Comparison of ENCODE assay signal across 9 cellular contexts in genomic region chr4:99945718-99946345, GRCh38. TPM values are rescaled to one million over a fixed set of nuclear protein-coding genes. Genes with fewer than 3 reads are reported as not detected.
DNase-seq lines count a peak whose midpoint lies in the region; ATAC-seq, FAIRE-seq and TF ChIP-seq lines count a peak whose summit lies in the region.
"Had no signal": no experiment of that assay in that cellular context is flagged by ENCODE, and none has a peak within 500 bp of the region (broad histone marks: within the 10 kb centered on the region; RNA-seq: fewer than 3 reads in every experiment).

No MANE protein-coding gene starts in this region.

- BruUV-seq in GM12878 (replicated peaks; lab: Mats Ljungman, UMichigan), result TSS peak; percentile 9

- H3K27me3 ChIP-seq in H7 (ENCODE audit: control insufficient read depth, insufficient read depth, low read length), result no peaks in the 10 kb centered on the region
- no peaks in the 10 kb centered on the region for H3K27me3 ChIP-seq in GM12878 (replicated peaks in 1 of 2; ENCODE audit: control insufficient read depth in 2 of 2, insufficient read depth in 2 of 2, low read length in 1 of 2)
- no peaks in the 10 kb centered on the region for H3K27me3 ChIP-seq in skeletal muscle tissue (ENCODE audit: control insufficient read depth in 3 of 3, insufficient read depth in 3 of 3, low read length in 3 of 3)

- H3K4me3 ChIP-seq in H7 (ENCODE audit: insufficient read depth, low read depth, low read length) (peak overlapping the region; percentile 87), GM12878 (peak overlapping the region; percentile 90), skeletal muscle tissue (ENCODE audit: low read length in 3 of 3) (peak overlapping the region; percentile 79 to 89 (median 86))

- POLR2A ChIA-PET in GM12878 (lab: Charles Lee), result interaction anchor here (0.7 to 3.9 kb wide), 7 partner anchors 19 to 950 kb away, joined by 3 to 27 read pairs (median 3); partner anchors contain the start of genes DAPP1, METAP1 and TRMT10A

- intact Hi-C loops in GM12878 (cut with micrococcal nuclease; ENCODE audit: unreplicated experiment), result loop anchor here (5.0 kb wide), 1 partner anchor 1019 kb away; the partner anchor contains the start of gene EIF4E

- WGBS in GM12878 (ENCODE audit: insufficient coverage, insufficient replicate concordance, low lambda C conversion rate, missing lambda C conversion rate), result 4% methylated on average over 21 of the region's 24 CpGs

- CTCF ChIA-PET in GM12878 (lab: Yijun Ruan, JAX), result interaction anchor here (0.9 to 5.0 kb wide), 6 partner anchors 23 to 150 kb away, joined by 3 to 106 read pairs (median 14); partner anchors contain the start of genes DAPP1 and LAMTOR3

- H2AFZ ChIP-seq in GM12878 (ENCODE audit: control insufficient read depth, low read depth, low read length), result peak overlapping the region; percentile 3; the same call in 1 of the 2 replicates

- peak; percentile 6 for ATAC-seq in GM12878

- DNase-seq in NCI-H82 (lab: John Stamatoyannopoulos, UW) (peak; percentile 50), NCI-H82 treated with DMSO at 0.1 percent for 48 hours (lab: John Stamatoyannopoulos, UW; ENCODE audit: unreplicated experiment) (no peak), H7 (peak; percentile 79), NCI-H1092 (lab: John Stamatoyannopoulos, UW) (peak; percentile 22), GM12878 (ENCODE audit: low read depth, low spot score) (no peak), iPS-NIHi11 (ENCODE audit: low spot score) (peak; percentile 38)
- no peak for DNase-seq in activated CD8-positive, alpha-beta memory T cell treated with anti-CD3 and anti-CD28 coated beads, Interleukin-2, amount 50 U/mL, for 4 hours

- H3K4me1 ChIP-seq in GM12878 (ENCODE audit: control insufficient read depth, insufficient read depth, low read length) (peaks cover 12% of the 10 kb centered on the region; the same call in 1 of the 2 replicates), skeletal muscle tissue (ENCODE audit: control insufficient read depth in 3 of 3, insufficient read depth in 3 of 3, low read length in 3 of 3) (peaks cover 11 to 27% (median 17%) of the 10 kb centered on the region in 3 donors)

- RAD21 ChIA-PET in GM12878 (lab: Charles Lee; ENCODE audit: unreplicated experiment), result interaction anchor here (1.0 to 6.2 kb wide), 11 partner anchors 10 to 382 kb away, joined by 3 to 95 read pairs (median 7); partner anchors contain the start of genes DAPP1, LAMTOR3 and TRMT10A

- in situ Hi-C loops in GM12878 (cut with MboI), result loop anchor here (5.0 to 25.0 kb wide), 3 partner anchors 124 to 859 kb away; partner anchors contain the start of genes ADH5 and TRMT10A

- FAIRE-seq in GM12878 (lab: Jason Lieb, UNC), result no peak
- FAIRE-seq: frontal cortex had no signal

- H3K79me2 ChIP-seq in GM12878 (ENCODE audit: control insufficient read depth, insufficient read depth, low read length), result peaks cover 88% of the 10 kb centered on the region

- H3K9ac ChIP-seq in GM12878 (ENCODE audit: control insufficient read depth, insufficient read depth, low read length), result peak overlapping the region; percentile 77
- peak overlapping the region; percentile 78 to 82 (median 79) for H3K9ac ChIP-seq in skeletal muscle tissue (ENCODE audit: low read depth in 1 of 3, low read length in 3 of 3)

- H3K27ac ChIP-seq in GM12878 (ENCODE audit: control insufficient read depth, insufficient read depth) (peak overlapping the region; percentile 73), skeletal muscle tissue (ENCODE audit: low read depth, low read length) (peak overlapping the region; percentile 84)

- no peak for TF ChIP-seq EP300 in GM12878 (IDR thresholded peaks at IDR 0.05; ENCODE audit: borderline replicate concordance in 1 of 2, control insufficient read depth in 1 of 2, low read depth in 2 of 2, low read length in 2 of 2)

- no peak for TF ChIP-seq POLR2A in GM12878 (IDR thresholded peaks at IDR 0.05; ENCODE audit: low read depth, low read length)

- H3K9me3 ChIP-seq in GM12878 (replicated peaks; ENCODE audit: control insufficient read depth, insufficient read depth, low read length) (no peaks in the 10 kb centered on the region; the same call in 2 of the 3 replicates), skeletal muscle tissue (ENCODE audit: control insufficient read depth in 3 of 3, low read length in 3 of 3) (no peaks in the 10 kb centered on the region)

- no peak for TF ChIP-seq RAD21 in GM12878 (IDR thresholded peaks at IDR 0.05; ENCODE audit: insufficient read depth, low read depth, low read length)

- H3K4me2 ChIP-seq in GM12878 (ENCODE audit: control insufficient read depth, insufficient read depth), result peak overlapping the region; percentile 80

- H3K36me3 ChIP-seq in H7 (replicated peaks; ENCODE audit: control insufficient read depth, insufficient read depth, low read length) (peaks cover 8% of the 10 kb centered on the region), GM12878 (ENCODE audit: control insufficient read depth in 2 of 2, insufficient read depth in 2 of 2, low read length in 1 of 2) (peaks cover 0 to 7% of the 10 kb centered on the region in 2 experiments; a peak in 1 of 4 replicates), skeletal muscle tissue (ENCODE audit: control insufficient read depth in 3 of 3, insufficient read depth in 3 of 3, low read length in 3 of 3) (no peaks in the 10 kb centered on the region)

- SMC1A ChIA-PET in GM12878 (lab: Charles Lee; ENCODE audit: uncharacterized antibody, unreplicated experiment), result interaction anchor here (0.9 to 4.6 kb wide), 9 partner anchors 19 to 137 kb away, joined by 3 to 42 read pairs (median 15); partner anchors contain the start of genes DAPP1 and LAMTOR3

- TF ChIP-seq CTCF in GM12878 (IDR thresholded peaks at IDR 0.05 in 2 of 3, conservative IDR thresholded peaks at IDR 0.05 in 1 of 3; ENCODE audit: control insufficient read depth in 2 of 3, extremely low read depth in 1 of 3, insufficient read depth in 1 of 3, low read depth in 3 of 3, low read length in 3 of 3), result no peak

- H4K20me1 ChIP-seq in GM12878 (ENCODE audit: control insufficient read depth, insufficient read depth), result no peaks in the 10 kb centered on the region

RNA-seq across cellular contexts. Expression of gene DNAJB14, which starts 0.6 kb away (rescaled TPM):
- total RNA-seq in H7 (2014; rRNA removed; shearing (Covaris generic)), result 15.2 and 21.4 TPM in 2 replicates
- 150 and 151 TPM in 2 replicates for total RNA-seq in GM12878 (2013; cell fraction: nucleolus; rRNA removed)
- 23.2 and 26.6 TPM in 2 replicates for total RNA-seq in GM12878 (2014; rRNA removed)
- total RNA-seq in GM12878 (2014; rRNA removed; fragmentation: Illumina TruSeq; extraction: Trizol), result 32.4 and 34.4 TPM in 2 replicates
- total RNA-seq in GM12878 (2021), result 35.4 and 37.8 TPM in 2 replicates
- 5.6 TPM for polyA plus RNA-seq in GM12878 (2011; ENCODE audit: low read depth)
- polyA plus RNA-seq in GM12878 (2011; rRNA removed), result 38.9 and 81.1 TPM in 2 replicates
- 32.6 and 32.7 TPM in 2 replicates for polyA plus RNA-seq in GM12878 (2011; cell fraction: cytosol; rRNA removed)
- polyA plus RNA-seq in GM12878 (2011; cell fraction: nucleus; rRNA removed), result 45.2 and 55.8 TPM in 2 replicates
- polyA plus RNA-seq in GM12878 (2012), result 24.1 and 24.9 TPM in 2 replicates
- polyA plus RNA-seq in GM12878 (2014; fragmentation: Illumina TruSeq; extraction: Trizol), result 21.4 and 24.5 TPM in 2 replicates
- 10 to 100 TPM in 1 of 2 experiments, 1 to 10 TPM in 1; 9.5 to 13.3 TPM for polyA plus RNA-seq in GM12878 (2014; fragmentation: Nextera tagmentation; extraction: Ambion mirVana)
- polyA plus RNA-seq in GM12878 (2014; rRNA removed), result 19.1 and 20.6 TPM in 2 replicates
- polyA plus RNA-seq in GM12878 (2016; fragmentation: Nextera tagmentation; extraction: Ambion mirVana), result 10 to 100 TPM; 44.1 to 49.2 TPM
- polyA minus RNA-seq in GM12878 (2011; rRNA and poly(A)+ RNA removed), result 39.9 and 41.0 TPM in 2 replicates
- polyA minus RNA-seq in GM12878 (2011; cell fraction: cytosol; rRNA and poly(A)+ RNA removed), result 17.4 and 23.7 TPM in 2 replicates
- 56.8 and 96.3 TPM in 2 replicates for polyA minus RNA-seq in GM12878 (2011; cell fraction: nucleus; rRNA and poly(A)+ RNA removed)
- total RNA-seq in skeletal muscle tissue, result 16.7 TPM

RNA-seq across cellular contexts. Expression of gene H2AZ1, which starts 4.2 kb away (rescaled TPM):
- total RNA-seq in H7 (2014; rRNA removed; shearing (Covaris generic)), result 793 and 1,194 TPM in 2 replicates
- 40.8 and 40.9 TPM in 2 replicates for total RNA-seq in GM12878 (2013; cell fraction: nucleolus; rRNA removed)
- total RNA-seq in GM12878 (2014; rRNA removed), result 681 and 685 TPM in 2 replicates
- 713 and 719 TPM in 2 replicates for total RNA-seq in GM12878 (2014; rRNA removed; fragmentation: Illumina TruSeq; extraction: Trizol)
- total RNA-seq in GM12878 (2021), result 655 and 662 TPM in 2 replicates
- 554 TPM for polyA plus RNA-seq in GM12878 (2011; ENCODE audit: low read depth)
- polyA plus RNA-seq in GM12878 (2011; rRNA removed), result 1,077 and 1,299 TPM in 2 replicates
- polyA plus RNA-seq in GM12878 (2011; cell fraction: cytosol; rRNA removed), result 834 and 852 TPM in 2 replicates
- 448 and 476 TPM in 2 replicates for polyA plus RNA-seq in GM12878 (2011; cell fraction: nucleus; rRNA removed)
- polyA plus RNA-seq in GM12878 (2012), result 483 and 525 TPM in 2 replicates
- 548 and 652 TPM in 2 replicates for polyA plus RNA-seq in GM12878 (2014; fragmentation: Illumina TruSeq; extraction: Trizol)
- polyA plus RNA-seq in GM12878 (2014; fragmentation: Nextera tagmentation; extraction: Ambion mirVana), result 1,000 to 10,000 TPM; 3,787 to 4,800 TPM
- 670 and 724 TPM in 2 replicates for polyA plus RNA-seq in GM12878 (2014; rRNA removed)
- polyA plus RNA-seq in GM12878 (2016; fragmentation: Nextera tagmentation; extraction: Ambion mirVana), result 1,000 to 10,000 TPM; 1,970 to 2,092 TPM
- 442 and 507 TPM in 2 replicates for polyA minus RNA-seq in GM12878 (2011; rRNA and poly(A)+ RNA removed)
- 145 and 155 TPM in 2 replicates for polyA minus RNA-seq in GM12878 (2011; cell fraction: cytosol; rRNA and poly(A)+ RNA removed)
- polyA minus RNA-seq in GM12878 (2011; cell fraction: nucleus; rRNA and poly(A)+ RNA removed), result 78.7 and 121 TPM in 2 replicates
- 124 TPM for total RNA-seq in skeletal muscle tissue

RNA-seq across cellular contexts. Expression of gene LAMTOR3, which starts 51.6 kb away (rescaled TPM):
- 32.2 and 32.9 TPM in 2 replicates for total RNA-seq in H7 (2014; rRNA removed; shearing (Covaris generic))
- total RNA-seq in GM12878 (2013; cell fraction: nucleolus; rRNA removed), result 12.7 and 13.4 TPM in 2 replicates
- total RNA-seq in GM12878 (2014; rRNA removed), result 32.0 and 35.6 TPM in 2 replicates
- total RNA-seq in GM12878 (2014; rRNA removed; fragmentation: Illumina TruSeq; extraction: Trizol), result 40.3 and 40.4 TPM in 2 replicates
- 30.1 and 31.7 TPM in 2 replicates for total RNA-seq in GM12878 (2021)
- polyA plus RNA-seq in GM12878 (2011; ENCODE audit: low read depth), result 22.2 TPM
- polyA plus RNA-seq in GM12878 (2011; rRNA removed), result 82.2 and 113 TPM in 2 replicates
- 20.3 and 30.6 TPM in 2 replicates for polyA plus RNA-seq in GM12878 (2011; cell fraction: cytosol; rRNA removed)
- polyA plus RNA-seq in GM12878 (2011; cell fraction: nucleus; rRNA removed), result 17.6 and 19.3 TPM in 2 replicates
- 25.8 and 34.1 TPM in 2 replicates for polyA plus RNA-seq in GM12878 (2012)
- polyA plus RNA-seq in GM12878 (2014; fragmentation: Illumina TruSeq; extraction: Trizol), result 58.8 and 74.5 TPM in 2 replicates
- polyA plus RNA-seq in GM12878 (2014; fragmentation: Nextera tagmentation; extraction: Ambion mirVana), result 100 to 1,000 TPM in 1 of 2 experiments, 10 to 100 TPM in 1; 88.7 to 120 TPM
- 31.9 and 39.7 TPM in 2 replicates for polyA plus RNA-seq in GM12878 (2014; rRNA removed)
- 10 to 100 TPM; 72.3 to 72.8 TPM for polyA plus RNA-seq in GM12878 (2016; fragmentation: Nextera tagmentation; extraction: Ambion mirVana)
- polyA minus RNA-seq in GM12878 (2011; rRNA and poly(A)+ RNA removed), result 12.5 and 22.5 TPM in 2 replicates
- 5.2 and 6.1 TPM in 2 replicates for polyA minus RNA-seq in GM12878 (2011; cell fraction: cytosol; rRNA and poly(A)+ RNA removed)
- 5.0 and 7.1 TPM in 2 replicates for polyA minus RNA-seq in GM12878 (2011; cell fraction: nucleus; rRNA and poly(A)+ RNA removed)
- total RNA-seq in skeletal muscle tissue, result 20.4 TPM

Comparison
In these comparisons a context has a peak if more than half of its experiments do, and no peak if none do; other contexts are left out.
1. DNase-seq: peak in NCI-H82 (single experiment), H7 (single experiment), NCI-H1092 (single experiment) and iPS-NIHi11 (single experiment); none in NCI-H82 treated with DMSO at 0.1 percent for 48 hours (single experiment), GM12878 (single experiment) and activated CD8-positive, alpha-beta memory T cell treated with anti-CD3 and anti-CD28 coated beads, Interleukin-2, amount 50 U/mL, for 4 hours (single experiment).
2. Peak in every context shown above with its lines, with median percentiles within 50 percentile points of each other: H3K4me3 ChIP-seq.